Comparison of ENCODE assay signal across 15 cellular contexts in the genomic region with DNA sequence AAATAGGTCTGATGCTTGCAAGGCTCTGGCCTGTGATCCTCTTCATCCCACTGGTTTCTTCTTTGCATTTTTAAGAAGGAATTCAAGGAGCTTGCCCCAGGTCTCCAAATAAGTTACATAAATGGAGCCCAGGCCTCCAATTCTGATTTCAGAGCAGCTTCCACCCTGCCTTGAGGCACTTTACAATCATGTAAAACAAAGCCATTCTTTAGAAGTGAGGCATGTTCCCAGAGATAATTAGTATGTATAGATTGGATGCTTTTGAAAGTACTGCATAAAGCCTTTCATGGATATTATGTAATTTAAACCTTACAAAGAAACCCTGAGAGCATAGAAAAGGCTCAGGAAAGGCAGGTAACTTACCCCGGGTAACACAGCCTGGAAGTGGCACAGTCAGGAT.
DNase-seq lines count a peak whose midpoint lies in the region; ATAC-seq, FAIRE-seq and TF ChIP-seq lines count a peak whose summit lies in the region.
"Had no signal": no experiment of that assay in that cellular context is flagged by ENCODE, and none has a peak within 500 bp of the region (broad histone marks: within the 10 kb centered on the region; RNA-seq: fewer than 3 reads in every experiment).

No MANE protein-coding gene starts in this region.

- no peaks in the 10 kb centered on the region for H3K36me3 Mint-ChIP-seq in astrocyte (ENCODE audit: low read depth, unreplicated experiment)
- no peaks in the 10 kb centered on the region for H3K36me3 Mint-ChIP-seq in effector memory CD8-positive, alpha-beta T cell (ENCODE audit: insufficient read depth)

- H3K4me3 ChIP-seq in A549 (no peak overlapping the region), astrocyte (ENCODE audit: insufficient read depth, low read depth, low read length) (no peak overlapping the region), gastroesophageal sphincter (peak overlapping the region in 1 of 2 donors; percentile 16), sigmoid colon (peak overlapping the region in 1 of 4 donors; percentile 2), brain microvascular endothelial cell (ENCODE audit: low read depth, low read length) (no peak overlapping the region)
- H3K4me3 ChIP-seq: GM12878 had no signal

- H3K4me3 Mint-ChIP-seq in astrocyte (ENCODE audit: unreplicated experiment): no peak overlapping the region
- H3K4me3 Mint-ChIP-seq in effector memory CD8-positive, alpha-beta T cell: no peak overlapping the region

- TF ChIP-seq CTCF in A549 (IDR thresholded peaks at IDR 0.05) (no peak), astrocyte (IDR thresholded peaks at IDR 0.05; ENCODE audit: insufficient read depth, low read depth, low read length) (no peak), gastroesophageal sphincter (IDR thresholded peaks at IDR 0.05) (no peak), sigmoid colon (IDR thresholded peaks at IDR 0.05) (no peak), brain microvascular endothelial cell (IDR thresholded peaks at IDR 0.05; ENCODE audit: low read depth, low read length, missing control alignments) (no peak)

- TF ChIP-seq POLR2A in A549 (IDR thresholded peaks at IDR 0.05; ENCODE audit: low read length) (no peak), gastroesophageal sphincter (IDR thresholded peaks at IDR 0.05) (no peak), sigmoid colon (IDR thresholded peaks at IDR 0.05) (no peak)

- in situ Hi-C loops in brain microvascular endothelial cell (cut with HindIII; ENCODE audit: low pct_ligation_motif_present, low sequenced_read_pairs): no loop called here

- peak overlapping the region; percentile 7 for H3K9ac ChIP-seq in astrocyte (ENCODE audit: low read length)

- H3K4me1 ChIP-seq in A549 (peaks cover 20% of the 10 kb centered on the region), astrocyte (ENCODE audit: insufficient read depth, low read length) (peaks cover 17% of the 10 kb centered on the region), gastroesophageal sphincter (peaks cover 0 to 28% (median 0%) of the 10 kb centered on the region in 3 donors), sigmoid colon (peaks cover 0 to 21% (median 15%) of the 10 kb centered on the region in 4 donors)

- no peaks in the 10 kb centered on the region for H3K27me3 Mint-ChIP-seq in astrocyte (ENCODE audit: low read depth, unreplicated experiment)
- H3K27me3 Mint-ChIP-seq in effector memory CD8-positive, alpha-beta T cell: peaks cover 20 to 26% of the 10 kb centered on the region in 2 donors

- H3K27ac Mint-ChIP-seq in astrocyte (ENCODE audit: unreplicated experiment): no peak overlapping the region
- no peak overlapping the region for H3K27ac Mint-ChIP-seq in effector memory CD8-positive, alpha-beta T cell

- intact Hi-C loops in sigmoid colon (cut with DNase I): no loop called here

- DNase-seq in A549 (ENCODE audit: low read depth in 1 of 2, low spot score in 1 of 2) (no peak), astrocyte (ENCODE audit: low read depth) (no peak), sigmoid colon (no peak), brain microvascular endothelial cell (no peak)
- no peak for DNase-seq in effector memory CD8-positive, alpha-beta T cell
- DNase-seq: 8988T, NCI-H1048, NCI-H146, NCI-H2081, NCI-H2227 treated with DMSO at 0.1 percent for 48 hours had no signal

- TF ChIP-seq EP300 in A549 (IDR thresholded peaks at IDR 0.05) (no peak), gastroesophageal sphincter (IDR thresholded peaks at IDR 0.05) (no peak), sigmoid colon (IDR thresholded peaks at IDR 0.05) (no peak)

- H2AFZ ChIP-seq in astrocyte (ENCODE audit: low read depth, low read length): peak overlapping the region; percentile 73

- ATAC-seq in A549 (no peak), gastroesophageal sphincter (no peak), HG03095 (IDR thresholded peaks at IDR 0.05; ENCODE audit: unreplicated experiment) (no peak), GM18517 (IDR thresholded peaks at IDR 0.05; ENCODE audit: unreplicated experiment) (no peak)
- no peak for ATAC-seq in effector memory CD8-positive, alpha-beta T cell (replicated peaks)
- ATAC-seq: GM12878 had no signal

- H3K27ac ChIP-seq in A549 (peak overlapping the region; percentile 3 to 78; a peak in 4 of 6 replicates), astrocyte (ENCODE audit: low read depth, low read length) (no peak overlapping the region), gastroesophageal sphincter (peak overlapping the region in 3 of 4 donors; percentile 74 to 78 (median 76)), sigmoid colon (peak overlapping the region; percentile 47 to 64 (median 58)), brain microvascular endothelial cell (no peak overlapping the region)

- H3K4me2 ChIP-seq in A549 (no peak overlapping the region), astrocyte (ENCODE audit: low read length) (peak overlapping the region; percentile 49)

- FAIRE-seq in A549 (lab: Jason Lieb, UNC) (no peak), astrocyte (lab: Jason Lieb, UNC) (no peak)
- FAIRE-seq: GM12878, GM18507 had no signal

- H3K9me3 ChIP-seq in A549 (peaks cover 14% of the 10 kb centered on the region; the same call in 2 of the 3 replicates), astrocyte (ENCODE audit: insufficient read depth, low read depth, low read length) (no peaks in the 10 kb centered on the region), gastroesophageal sphincter (peaks cover 0 to 10% (median 0%) of the 10 kb centered on the region in 3 donors), sigmoid colon (no peaks in the 10 kb centered on the region)

- H3K4me1 Mint-ChIP-seq in astrocyte (ENCODE audit: low read depth, unreplicated experiment): peaks cover 8% of the 10 kb centered on the region
- H3K4me1 Mint-ChIP-seq in effector memory CD8-positive, alpha-beta T cell (ENCODE audit: low read depth in 2 of 2): no peaks in the 10 kb centered on the region

- H4K20me1 ChIP-seq in astrocyte (ENCODE audit: insufficient read depth, low read length): no peaks in the 10 kb centered on the region

- POLR2A ChIA-PET in A549 (lab: Yijun Ruan, JAX): no interaction called here

- TF ChIP-seq RAD21 in A549 (conservative IDR thresholded peaks at IDR 0.05 in 1 of 2, IDR thresholded peaks at IDR 0.05 in 1 of 2): no peak

- WGBS in A549 (ENCODE audit: missing lambda C conversion rate): 77% methylated on average over 1 of the region's 1 CpG
- WGBS in gastroesophageal sphincter (ENCODE audit: low coverage in 1 of 2), 2 donors: 86 to 100% methylated on average over 1 of the region's 1 CpG
- WGBS in sigmoid colon, 2 donors: 85 to 96% methylated on average over 1 of the region's 1 CpG

- CTCF ChIA-PET in A549 (lab: Yijun Ruan, JAX): interaction anchor here (0.6 kb wide), 1 partner anchor 8 kb away, joined by 3 read pairs; no protein-coding TSS in a partner anchor

- H3K9me3 Mint-ChIP-seq in astrocyte (ENCODE audit: unreplicated experiment): peaks cover 4% of the 10 kb centered on the region
- no peaks in the 10 kb centered on the region for H3K9me3 Mint-ChIP-seq in effector memory CD8-positive, alpha-beta T cell

- no peaks in the 10 kb centered on the region for H3K27me3 ChIP-seq in astrocyte (ENCODE audit: insufficient read depth, low read length)
- H3K27me3 ChIP-seq in gastroesophageal sphincter: no peaks in the 10 kb centered on the region
- no peaks in the 10 kb centered on the region for H3K27me3 ChIP-seq in sigmoid colon
- H3K27me3 ChIP-seq in brain microvascular endothelial cell (replicated peaks): no peaks in the 10 kb centered on the region

- H3K36me3 ChIP-seq in astrocyte (ENCODE audit: insufficient read depth, low read length): no peaks in the 10 kb centered on the region
- H3K36me3 ChIP-seq in gastroesophageal sphincter: no peaks in the 10 kb centered on the region
- H3K36me3 ChIP-seq in sigmoid colon: no peaks in the 10 kb centered on the region
- no peaks in the 10 kb centered on the region for H3K36me3 ChIP-seq in brain microvascular endothelial cell (replicated peaks)

- H3K79me2 ChIP-seq in astrocyte (ENCODE audit: insufficient read depth, low read length): no peaks in the 10 kb centered on the region

TF ChIP-seq in A549, 52 proteins besides CTCF, POLR2A, EP300 and RAD21:
- TF ChIP-seq CEBPB (IDR thresholded peaks at IDR 0.05): no peak
- no peak for TF ChIP-seq POLR2AphosphoS2 (conservative IDR thresholded peaks at IDR 0.05; ENCODE audit: low read length)
- no peak for TF ChIP-seq SREBF2 (IDR thresholded peaks at IDR 0.05)
- TF ChIP-seq MAFK (IDR thresholded peaks at IDR 0.05; ENCODE audit: partially characterized antibody): no peak
- TF ChIP-seq MAZ (IDR thresholded peaks at IDR 0.05; ENCODE audit: borderline replicate concordance, low read depth, low read length): no peak
- TF ChIP-seq HOXB5 (CRISPR knock-in tag; IDR thresholded peaks at IDR 0.05): no peak
- no peak for TF ChIP-seq JUN (IDR thresholded peaks at IDR 0.05)
- no peak for TF ChIP-seq RARB (CRISPR knock-in tag; IDR thresholded peaks at IDR 0.05)
- TF ChIP-seq PHF8 (IDR thresholded peaks at IDR 0.05; ENCODE audit: borderline replicate concordance, low read depth): no peak
- no peak for TF ChIP-seq ZC3H11A (IDR thresholded peaks at IDR 0.05)

Comparison
In these comparisons a context has a peak if more than half of its experiments do, and no peak if none do; other contexts are left out.
1. H3K27ac ChIP-seq: peak in A549 (2 of 2), gastroesophageal sphincter (3 of 4) and sigmoid colon (4 of 4); none in astrocyte (single experiment) and brain microvascular endothelial cell (single experiment).